In genomic region chr15:36356978-36357582, GRCh38 we compare ENCODE assay signal across 13 cellular contexts.
DNase-seq lines count a peak whose midpoint lies in the region; ATAC-seq and TF ChIP-seq lines count a peak whose summit lies in the region.
"Had no signal": no experiment of that assay in that cellular context is flagged by ENCODE, and none has a peak within 500 bp of the region (broad histone marks: within the 10 kb centered on the region; RNA-seq: fewer than 3 reads in every experiment).

No MANE protein-coding gene starts in this region.

- no peak overlapping the region for H3K4me3 ChIP-seq in mammary epithelial cell (replicated peaks in 1 of 3; ENCODE audit: insufficient read depth in 1 of 3, low read depth in 2 of 3, low read length in 3 of 3)
- H3K4me3 ChIP-seq in breast epithelium = no peak overlapping the region
- peak overlapping the region in 1 of 2 donors; percentile 14 for H3K4me3 ChIP-seq in ascending aorta
- H3K4me3 ChIP-seq in uterus = no peak overlapping the region
- H3K4me3 ChIP-seq in adrenal gland = peak overlapping the region in 1 of 4 donors; percentile 12
- H3K4me3 ChIP-seq: lower lobe of right lung, tibial nerve had no signal

- no peaks in the 10 kb centered on the region for H3K9me3 ChIP-seq in mammary epithelial cell (replicated peaks; ENCODE audit: insufficient read depth, low read length)
- no peaks in the 10 kb centered on the region for H3K9me3 ChIP-seq in breast epithelium
- no peaks in the 10 kb centered on the region for H3K9me3 ChIP-seq in ascending aorta
- H3K9me3 ChIP-seq in uterus = no peaks in the 10 kb centered on the region
- H3K9me3 ChIP-seq in adrenal gland (replicated peaks in 1 of 3) = no peaks in the 10 kb centered on the region
- H3K9me3 ChIP-seq: lower lobe of right lung, tibial nerve had no signal

- DNase-seq in mammary epithelial cell (no peak), breast epithelium (ENCODE audit: low spot score in 2 of 2) (no peak), ascending aorta (ENCODE audit: low spot score in 2 of 2) (no peak), left kidney (ENCODE audit: low read depth, low spot score) (peak; percentile 68), uterus (peak; percentile 39 to 44), RKO (ENCODE audit: low spot score) (no peak), adrenal gland (no peak)
- DNase-seq: activated naive CD4-positive, alpha-beta T cell treated with anti-CD3 and anti-CD28 coated beads, Interleukin-2, amount 50 U/mL, for 16 hours; lower lobe of right lung; NCI-H748 treated with DMSO at 0.1 percent for 48 hours had no signal

- H3K79me2 ChIP-seq in mammary epithelial cell (ENCODE audit: insufficient read depth, low read length) = no peaks in the 10 kb centered on the region

- H3K9ac ChIP-seq in mammary epithelial cell (ENCODE audit: insufficient read depth, low read length) = no peak overlapping the region
- H3K9ac ChIP-seq: KMS-11 had no signal

- H3K36me3 ChIP-seq in mammary epithelial cell (ENCODE audit: insufficient read depth, low read length) (no peaks in the 10 kb centered on the region), breast epithelium (no peaks in the 10 kb centered on the region), ascending aorta (no peaks in the 10 kb centered on the region), uterus (no peaks in the 10 kb centered on the region), adrenal gland (replicated peaks in 1 of 2) (no peaks in the 10 kb centered on the region)
- H3K36me3 ChIP-seq: lower lobe of right lung, tibial nerve had no signal

- WGBS in mammary epithelial cell (ENCODE audit: low coverage, missing lambda C conversion rate) = 77% methylated on average over 8 of the region's 8 CpGs
- WGBS in adrenal gland, 4 donors = 13 to 16% (median 14%) methylated on average over 8 of the region's 8 CpGs

- H3K4me1 ChIP-seq in mammary epithelial cell (ENCODE audit: insufficient read depth, low read length) = peaks cover 7% of the 10 kb centered on the region
- H3K4me1 ChIP-seq in breast epithelium = no peaks in the 10 kb centered on the region
- peaks cover 8 to 18% of the 10 kb centered on the region in 2 donors for H3K4me1 ChIP-seq in ascending aorta
- H3K4me1 ChIP-seq in uterus = no peaks in the 10 kb centered on the region
- H3K4me1 ChIP-seq in adrenal gland (replicated peaks in 1 of 2) = peaks cover 0 to 18% of the 10 kb centered on the region in 2 donors

- dilution Hi-C loops in mammary epithelial cell (cut with HindIII; ENCODE audit: low sequenced_read_pairs) = no loop called here

- CTCF ChIA-PET in mammary epithelial cell (lab: Charles Lee; ENCODE audit: low non-redundant PET) = no interaction called here

- BruUV-seq in mammary epithelial cell (replicated peaks; lab: Mats Ljungman, UMichigan) = no TSS peak

- ATAC-seq in HG02623 (IDR thresholded peaks at IDR 0.05; ENCODE audit: unreplicated experiment) = no peak

- H4K20me1 ChIP-seq in mammary epithelial cell (ENCODE audit: insufficient read depth, low read length) = no peaks in the 10 kb centered on the region

- no peak for TF ChIP-seq CTCF in mammary epithelial cell (conservative IDR thresholded peaks at IDR 0.05 in 1 of 2, IDR thresholded peaks at IDR 0.05 in 1 of 2; ENCODE audit: extremely low read depth in 1 of 2, insufficient read depth in 1 of 2, low read depth in 1 of 2, low read length in 2 of 2)
- no peak for TF ChIP-seq CTCF in breast epithelium (IDR thresholded peaks at IDR 0.05)
- TF ChIP-seq CTCF in ascending aorta (IDR thresholded peaks at IDR 0.05) = no peak
- TF ChIP-seq CTCF in uterus (IDR thresholded peaks at IDR 0.05) = no peak
- TF ChIP-seq CTCF in adrenal gland (IDR thresholded peaks at IDR 0.05) = no peak

- H3K27me3 ChIP-seq in mammary epithelial cell (ENCODE audit: insufficient read depth, low read length) (no peaks in the 10 kb centered on the region), breast epithelium (no peaks in the 10 kb centered on the region), ascending aorta (no peaks in the 10 kb centered on the region), uterus (no peaks in the 10 kb centered on the region), adrenal gland (no peaks in the 10 kb centered on the region)
- H3K27me3 ChIP-seq: tibial nerve had no signal

- H3K27ac ChIP-seq in mammary epithelial cell (ENCODE audit: insufficient read depth, low read depth, low read length) (no peak overlapping the region), breast epithelium (peak overlapping the region in 1 of 2 donors; percentile 71), ascending aorta (peak overlapping the region; percentile 84), uterus (peak overlapping the region; percentile 75 to 78), adrenal gland (peak overlapping the region in 1 of 5 donors; percentile 25)
- H3K27ac ChIP-seq: KMS-11, lower lobe of right lung had no signal

- TF ChIP-seq POLR2A in breast epithelium (IDR thresholded peaks at IDR 0.05) (no peak), uterus (IDR thresholded peaks at IDR 0.05) (no peak), adrenal gland (IDR thresholded peaks at IDR 0.05) (no peak)

- peak overlapping the region; percentile 29 for H2AFZ ChIP-seq in mammary epithelial cell (ENCODE audit: low read depth, low read length)

- no peak overlapping the region for H3K4me2 ChIP-seq in mammary epithelial cell (ENCODE audit: insufficient read depth, low read depth, low read length)
- H3K4me2 ChIP-seq: KMS-11 had no signal

- intact Hi-C loops in mammary epithelial cell (cut with micrococcal nuclease) = no loop called here
- intact Hi-C loops in breast epithelium (cut with DNase I; ENCODE audit: low total_unique reads) = no loop called here
- intact Hi-C loops in ascending aorta (cut with DNase I) = loop anchor here (10.0 kb wide), 3 partner anchors 228 to 748 kb away; partner anchors contain the start of gene MEIS2
- intact Hi-C loops in uterus (cut with DNase I; ENCODE audit: low total_unique reads) = no loop called here
- intact Hi-C loops in adrenal gland (cut with DNase I) = no loop called here

- in situ Hi-C loops in mammary epithelial cell (cut with MboI; ENCODE audit: low sequenced_read_pairs in 2 of 2) = no loop called here

Comparison
In these comparisons a context has a peak if more than half of its experiments do, and no peak if none do; other contexts are left out.
1. DNase-seq: peak in left kidney (single experiment) and uterus (2 of 2); none in mammary epithelial cell (single experiment), breast epithelium (0 of 2), ascending aorta (0 of 2), RKO (single experiment) and adrenal gland (0 of 7).